ENCODE assay signal across 38 cellular contexts in genomic region chr4:94181815-94182214, GRCh38.
"Had no signal": no experiment of that assay in that cellular context is flagged by ENCODE, and none has a peak within 500 bp of the region (broad histone marks: within the 10 kb centered on the region; RNA-seq: fewer than 3 reads in every experiment).

No MANE protein-coding gene starts in this region.

- DNase-seq: activated B cell treated with CpG ODN at 0.5 μM for 24 hours; activated CD4-positive, alpha-beta memory T cell treated with anti-CD3 and anti-CD28 coated beads for 36 hours; activated CD4-positive, alpha-beta T cell treated with anti-CD3 and anti-CD28 coated beads for 4 hours; activated CD4-positive, alpha-beta T cell treated with anti-CD3 and anti-CD28 coated beads, Interleukin-2, amount 50 U/mL, for 1 hour; activated CD4-positive, CD25-positive, alpha-beta regulatory T cell treated with anti-CD3 and anti-CD28 coated beads, Interleukin-2, amount 50 U/mL, for 72 hours; activated CD8-positive, alpha-beta memory T cell treated with anti-CD3 and anti-CD28 coated beads, Interleukin-2, amount 50 U/mL, for 4 hours; activated effector memory CD4-positive, alpha-beta T cell treated with Interleukin-2 at 50 U/mL for 16 hours; activated naive CD4-positive, alpha-beta T cell treated with anti-CD3 and anti-CD28 coated beads, Interleukin-2, amount 10 ng/mL, durations not matched to agents 7 days and 5 days; activated naive CD8-positive, alpha-beta T cell treated with anti-CD3 and anti-CD28 coated beads, Interleukin-2, amount 50 U/mL, for 24 hours; activated T-cell treated with anti-CD3 and anti-CD28 coated beads for 4 hours; activated T-cell treated with anti-CD3 and anti-CD28 coated beads, Interleukin-2, amount 50 U/mL, for 4 hours; anterior cingulate cortex; brain microvascular endothelial cell; Kasumi-1; KG1; NCI-H1092 treated with DMSO at 0.1 percent for 48 hours; NCI-H1417; NCI-H146; NCI-H187; NCI-H2029 treated with DMSO at 0.1 percent for 48 hours; NCI-H2171 treated with DMSO at 0.1 percent for 48 hours; NCI-H2227 treated with DMSO at 0.1 percent for 48 hours; NCI-H524; NCI-H69; NCI-H82; NK-92 treated with Interleukin-12 subunit alpha and Interleukin-12 subunit beta, amount 100 ng/mL, for 24 hours; PC-3; Peyer's patch; RPMI8226; SHP77 treated with DMSO at 0.1 percent for 48 hours; SK-N-SH had no signal

- H3K4me1 Mint-ChIP-seq: activated B cell treated with CpG ODN at 0.5 μM for 24 hours; activated naive CD4-positive, alpha-beta T cell treated with anti-CD3 and anti-CD28 coated beads, Interleukin-2, amount 10 ng/mL, durations not matched to agents 7 days and 5 days; activated naive CD8-positive, alpha-beta T cell treated with anti-CD3 and anti-CD28 coated beads, Interleukin-2, amount 50 U/mL, for 24 hours; central memory CD8-positive, alpha-beta T cell had no signal

- H3K9me3 ChIP-seq: Peyer's patch, SJSA1, SK-N-SH had no signal

- H3K4me1 ChIP-seq: Peyer's patch, SJSA1 had no signal

- H3K27ac Mint-ChIP-seq: activated B cell treated with CpG ODN at 0.5 μM for 24 hours; activated CD4-positive, alpha-beta memory T cell treated with anti-CD3 and anti-CD28 coated beads for 36 hours; activated naive CD4-positive, alpha-beta T cell treated with anti-CD3 and anti-CD28 coated beads, Interleukin-2, amount 10 ng/mL, durations not matched to agents 7 days and 5 days; activated naive CD8-positive, alpha-beta T cell; activated naive CD8-positive, alpha-beta T cell treated with anti-CD3 and anti-CD28 coated beads, Interleukin-2, amount 50 U/mL, for 24 hours; activated T-helper 1 cell treated with anti-CD3 and anti-CD28 coated beads, Interleukin-12 subunit alpha, Interleukin-12 subunit beta, Interleukin-2, Interleukin-4 antibody, amounts not matched to agents 30 ng/mL and 10 ng/mL and 1 ng/mL, durations not matched to agents 14 hours and 24 hours and 36 hours; T-helper 1 cell treated with Interleukin-12 subunit alpha and Interleukin-12 subunit beta and Interleukin-4 antibody, amounts not matched to agents 30 μg/mL and 1 μg/mL, for 36 hours; T-helper 2 cell treated with Interferon-gamma antibody and Interleukin-4, amounts not matched to agents 5 μg/mL and 100 μg/mL, for 36 hours had no signal

- H3K9me3 Mint-ChIP-seq: activated B cell treated with CpG ODN at 0.5 μM for 24 hours; activated CD4-positive, alpha-beta memory T cell treated with anti-CD3 and anti-CD28 coated beads for 36 hours; activated naive CD4-positive, alpha-beta T cell treated with anti-CD3 and anti-CD28 coated beads, Interleukin-2, amount 10 ng/mL, durations not matched to agents 7 days and 5 days; activated naive CD8-positive, alpha-beta T cell treated with anti-CD3 and anti-CD28 coated beads, Interleukin-2, amount 50 U/mL, for 24 hours; activated T-cell treated with anti-CD3 and anti-CD28 coated beads, Interleukin-2, amount 50 U/mL, for 4 hours; activated T-helper 1 cell treated with anti-CD3 and anti-CD28 coated beads, Interleukin-12 subunit alpha, Interleukin-12 subunit beta, Interleukin-2, Interleukin-4 antibody, amounts not matched to agents 30 ng/mL and 10 ng/mL and 1 ng/mL, durations not matched to agents 14 hours and 24 hours and 36 hours; central memory CD8-positive, alpha-beta T cell; T-helper 1 cell treated with Interleukin-12 subunit alpha and Interleukin-12 subunit beta and Interleukin-4 antibody, amounts not matched to agents 30 μg/mL and 1 μg/mL, for 36 hours; T-helper 2 cell treated with Interferon-gamma antibody and Interleukin-4, amounts not matched to agents 5 μg/mL and 100 μg/mL, for 36 hours had no signal

- H3K36me3 Mint-ChIP-seq: activated CD4-positive, alpha-beta memory T cell treated with anti-CD3 and anti-CD28 coated beads for 36 hours; activated naive CD4-positive, alpha-beta T cell treated with anti-CD3 and anti-CD28 coated beads, Interleukin-2, amount 10 ng/mL, durations not matched to agents 7 days and 5 days; activated naive CD8-positive, alpha-beta T cell had no signal

- ATAC-seq: activated naive CD8-positive, alpha-beta T cell treated with anti-CD3 and anti-CD28 coated beads, Interleukin-2, amount 50 U/mL, for 24 hours; activated T-cell treated with anti-CD3 and anti-CD28 coated beads, Interleukin-2, amount 50 U/mL, for 4 hours; PC-3 had no signal

- H3K4me3 ChIP-seq: cardiac muscle cell, Peyer's patch, SJSA1 had no signal

- H3K4me3 Mint-ChIP-seq: activated B cell treated with CpG ODN at 0.5 μM for 24 hours; activated CD4-positive, alpha-beta memory T cell treated with anti-CD3 and anti-CD28 coated beads for 36 hours; activated naive CD4-positive, alpha-beta T cell treated with anti-CD3 and anti-CD28 coated beads, Interleukin-2, amount 10 ng/mL, durations not matched to agents 7 days and 5 days; activated naive CD8-positive, alpha-beta T cell; activated naive CD8-positive, alpha-beta T cell treated with anti-CD3 and anti-CD28 coated beads, Interleukin-2, amount 50 U/mL, for 24 hours; activated T-cell treated with anti-CD3 and anti-CD28 coated beads, Interleukin-2, amount 50 U/mL, for 4 hours; activated T-helper 1 cell treated with anti-CD3 and anti-CD28 coated beads, Interleukin-12 subunit alpha, Interleukin-12 subunit beta, Interleukin-2, Interleukin-4 antibody, amounts not matched to agents 30 ng/mL and 10 ng/mL and 1 ng/mL, durations not matched to agents 14 hours and 24 hours and 36 hours; central memory CD8-positive, alpha-beta T cell; T-helper 1 cell treated with Interleukin-12 subunit alpha and Interleukin-12 subunit beta and Interleukin-4 antibody, amounts not matched to agents 30 μg/mL and 1 μg/mL, for 36 hours; T-helper 2 cell treated with Interferon-gamma antibody and Interleukin-4, amounts not matched to agents 5 μg/mL and 100 μg/mL, for 36 hours had no signal

- H3K27me3 ChIP-seq: brain microvascular endothelial cell, cardiac muscle cell, Peyer's patch, SJSA1 had no signal

- H3K36me3 ChIP-seq: brain microvascular endothelial cell, cardiac muscle cell, Peyer's patch, SJSA1 had no signal

- H3K27ac ChIP-seq: brain microvascular endothelial cell, cardiac muscle cell, Peyer's patch, SJSA1 had no signal
